Comparison of ENCODE assay signal across 8 cellular contexts in the genomic region with DNA sequence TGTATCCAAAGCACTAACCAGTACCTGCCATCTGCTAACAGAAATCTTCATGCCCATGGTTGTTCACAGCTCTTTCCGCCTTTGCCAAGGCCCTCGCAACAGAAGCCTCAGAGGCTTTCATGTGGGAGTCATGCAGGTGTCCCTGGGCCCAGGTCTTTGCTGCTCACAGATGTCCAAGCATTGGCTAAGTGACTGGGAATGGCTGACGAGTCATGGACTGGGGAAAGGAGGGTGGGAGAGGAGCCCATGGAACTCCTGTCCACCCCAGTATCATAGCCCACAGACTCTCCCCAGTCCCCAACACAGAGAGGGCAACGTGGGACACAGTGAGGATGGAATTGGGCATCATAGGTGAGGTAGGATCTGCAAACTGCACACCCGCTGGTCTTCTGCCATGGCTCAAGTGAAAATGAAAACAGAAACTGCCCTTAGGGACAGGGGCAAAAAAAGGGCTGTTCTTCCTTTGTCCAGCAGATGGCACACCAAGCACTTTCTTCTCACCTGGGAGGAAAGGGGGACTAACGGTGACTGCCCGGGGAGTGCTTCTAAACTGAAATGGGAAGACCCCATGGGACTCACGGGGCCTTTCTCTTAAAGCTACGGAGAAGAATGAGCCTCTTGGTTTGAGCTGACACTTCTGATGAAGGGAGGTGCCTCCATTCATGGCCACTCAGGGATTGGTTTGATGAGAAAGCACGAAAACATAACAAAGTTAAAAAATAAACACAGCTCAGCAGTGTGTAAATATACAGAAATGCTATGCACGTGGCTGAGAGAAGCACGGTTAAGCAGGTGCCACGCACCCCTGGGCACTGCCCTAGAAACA. TPM values are rescaled to one million over a fixed set of nuclear protein-coding genes. Genes with fewer than 3 reads are reported as not detected.
DNase-seq lines count a peak whose midpoint lies in the region; ATAC-seq, FAIRE-seq and TF ChIP-seq lines count a peak whose summit lies in the region.

No MANE protein-coding gene starts in this region.

- DNase-seq in COLO829 (ENCODE audit: low spot score) (peak; percentile 66), GM19239 (ENCODE audit: insufficient read length, low spot score) (peak; percentile 63), NCI-H526 treated with DMSO at 0.1 percent for 48 hours (lab: John Stamatoyannopoulos, UW) (peak; percentile 58), endodermal cell (peak; percentile 93)
- DNase-seq in activated CD4-positive, alpha-beta memory T cell treated with anti-CD3 and anti-CD28 coated beads, Interleukin-2, amount 10 ng/mL, durations not matched to agents 7 days and 5 days = peak; percentile 82
- peak; percentile 61 for DNase-seq in stimulated activated naive CD4-positive, alpha-beta T cell treated with Interleukin-2 at 50 U/mL for 16 hours (lab: John Stamatoyannopoulos, UW)

- no peaks in the 10 kb centered on the region for H3K36me3 Mint-ChIP-seq in activated CD4-positive, alpha-beta memory T cell treated with anti-CD3 and anti-CD28 coated beads, Interleukin-2, amount 10 ng/mL, durations not matched to agents 7 days and 5 days (ENCODE audit: low read depth)
- H3K36me3 Mint-ChIP-seq in endodermal cell (ENCODE audit: low read depth) = no peaks in the 10 kb centered on the region

- peak; percentile 99 for FAIRE-seq in GM19239 (lab: Jason Lieb, UNC)

- CTCF ChIA-PET in activated CD4-positive, alpha-beta memory T cell treated with anti-CD3 and anti-CD28 coated beads, Interleukin-2, amount 10 ng/mL, durations not matched to agents 7 days and 5 days (lab: Charles Lee) = interaction anchor here (0.6 to 5.5 kb wide), 32 partner anchors 8 to 635 kb away, joined by 3 to 101 read pairs (median 5); partner anchors contain the start of genes INTS6, NEK5, TMEM272 and VPS36

- H3K9ac ChIP-seq in endodermal cell (ENCODE audit: extremely low read depth, low read length, poor library complexity, severe bottlenecking) = no peak overlapping the region
- peak overlapping the region; percentile 29 for H3K9ac ChIP-seq in mucosa of stomach (ENCODE audit: low read length)

- H3K9me3 ChIP-seq in endodermal cell (ENCODE audit: control insufficient read depth, low read length) (no peaks in the 10 kb centered on the region), mucosa of stomach (ENCODE audit: control insufficient read depth, low read length) (no peaks in the 10 kb centered on the region)

- peaks cover 45% of the 10 kb centered on the region for H3K4me1 Mint-ChIP-seq in activated CD4-positive, alpha-beta memory T cell treated with anti-CD3 and anti-CD28 coated beads, Interleukin-2, amount 10 ng/mL, durations not matched to agents 7 days and 5 days
- H3K4me1 Mint-ChIP-seq in endodermal cell = peaks cover 11% of the 10 kb centered on the region

- ATAC-seq in HG03196 (IDR thresholded peaks at IDR 0.05; ENCODE audit: unreplicated experiment) = peak; percentile 62

- no peaks in the 10 kb centered on the region for H3K4me1 ChIP-seq in endodermal cell (ENCODE audit: control insufficient read depth, insufficient read depth, low read length)
- H3K4me1 ChIP-seq in mucosa of stomach (ENCODE audit: control insufficient read depth, insufficient read depth, low read length) = peaks cover 13% of the 10 kb centered on the region

- H3K4me3 ChIP-seq in endodermal cell (ENCODE audit: low read length) (no peak overlapping the region), mucosa of stomach (ENCODE audit: low read length) (peak overlapping the region; percentile 11)

- 46 to 47% methylated on average over 11 to 13 of the region's 13 CpGs for WGBS in endodermal cell (ENCODE audit: insufficient coverage in 1 of 2, insufficient read length in 1 of 2), 2 experiments

- H3K27me3 ChIP-seq in endodermal cell (ENCODE audit: control insufficient read depth, insufficient read depth, low read length, poor library complexity, severe bottlenecking) (no peaks in the 10 kb centered on the region), mucosa of stomach (ENCODE audit: control insufficient read depth, insufficient read depth, low read length) (no peaks in the 10 kb centered on the region)

- H3K4me3 Mint-ChIP-seq in activated CD4-positive, alpha-beta memory T cell treated with anti-CD3 and anti-CD28 coated beads, Interleukin-2, amount 10 ng/mL, durations not matched to agents 7 days and 5 days = peak overlapping the region; percentile 45
- H3K4me3 Mint-ChIP-seq in endodermal cell = no peak overlapping the region

- TF ChIP-seq CTCF in endodermal cell (conservative IDR thresholded peaks at IDR 0.05) = peak; percentile 86

- H3K27ac ChIP-seq in endodermal cell (ENCODE audit: low read depth, low read length) = no peak overlapping the region

- peak overlapping the region; percentile 54 for H3K27ac Mint-ChIP-seq in activated CD4-positive, alpha-beta memory T cell treated with anti-CD3 and anti-CD28 coated beads, Interleukin-2, amount 10 ng/mL, durations not matched to agents 7 days and 5 days
- no peak overlapping the region for H3K27ac Mint-ChIP-seq in endodermal cell

- no peaks in the 10 kb centered on the region for H3K27me3 Mint-ChIP-seq in activated CD4-positive, alpha-beta memory T cell treated with anti-CD3 and anti-CD28 coated beads, Interleukin-2, amount 10 ng/mL, durations not matched to agents 7 days and 5 days
- peaks cover 3% of the 10 kb centered on the region for H3K27me3 Mint-ChIP-seq in endodermal cell (ENCODE audit: insufficient read depth)

- H3K9me3 Mint-ChIP-seq in activated CD4-positive, alpha-beta memory T cell treated with anti-CD3 and anti-CD28 coated beads, Interleukin-2, amount 10 ng/mL, durations not matched to agents 7 days and 5 days = no peaks in the 10 kb centered on the region
- H3K9me3 Mint-ChIP-seq in endodermal cell = no peaks in the 10 kb centered on the region

- H3K36me3 ChIP-seq in endodermal cell (ENCODE audit: control insufficient read depth, insufficient read depth, low read length) = no peaks in the 10 kb centered on the region
- H3K36me3 ChIP-seq in mucosa of stomach (ENCODE audit: control insufficient read depth, insufficient read depth, low read length) = no peaks in the 10 kb centered on the region

- POLR2A ChIA-PET in activated CD4-positive, alpha-beta memory T cell treated with anti-CD3 and anti-CD28 coated beads, Interleukin-2, amount 10 ng/mL, durations not matched to agents 7 days and 5 days (lab: Charles Lee) = interaction anchor here (0.7 to 2.9 kb wide), 5 partner anchors 10 to 380 kb away, joined by 3 to 11 read pairs (median 7); no protein-coding TSS in a partner anchor

RNA-seq across cellular contexts. Expression of gene DHRS12, which starts 11.1 kb away (rescaled TPM):
- 1 to 10 TPM; 5.0 to 6.4 TPM for total RNA-seq in activated CD4-positive, alpha-beta memory T cell treated with anti-CD3 and anti-CD28 coated beads, Interleukin-2, amount 10 ng/mL, durations not matched to agents 7 days and 5 days
- 10 to 100 TPM; 13.8 to 19.8 TPM for total RNA-seq in endodermal cell
- 18.1 TPM for polyA plus RNA-seq in endodermal cell (2013, experiment 1 of 2)
- polyA plus RNA-seq in endodermal cell (2013, experiment 2 of 2) = 11.8 TPM

RNA-seq across cellular contexts. Expression of gene TMEM272, which starts 29.9 kb away (rescaled TPM):
- under 1 TPM; 0.15 to 0.28 TPM for total RNA-seq in activated CD4-positive, alpha-beta memory T cell treated with anti-CD3 and anti-CD28 coated beads, Interleukin-2, amount 10 ng/mL, durations not matched to agents 7 days and 5 days
- under 1 TPM; 0.62 TPM for total RNA-seq in endodermal cell
- 0.11 TPM for polyA plus RNA-seq in endodermal cell (2013, experiment 1 of 2)
- 0.58 TPM for polyA plus RNA-seq in endodermal cell (2013, experiment 2 of 2)

RNA-seq across cellular contexts. Expression of gene CCDC70, which starts 46.7 kb away (rescaled TPM):
- total RNA-seq in activated CD4-positive, alpha-beta memory T cell treated with anti-CD3 and anti-CD28 coated beads, Interleukin-2, amount 10 ng/mL, durations not matched to agents 7 days and 5 days = not detected
- not detected for total RNA-seq in endodermal cell
- not detected for polyA plus RNA-seq in endodermal cell (2013, experiment 1 of 2)
- not detected for polyA plus RNA-seq in endodermal cell (2013, experiment 2 of 2)
